Comparison of ENCODE assay signal across 8 cellular contexts in genomic region chr6:24910850-24911712, GRCh38. TPM values are rescaled to one million over a fixed set of nuclear protein-coding genes. Genes with fewer than 3 reads are reported as not detected.
DNase-seq lines count a peak whose midpoint lies in the region; ATAC-seq and TF ChIP-seq lines count a peak whose summit lies in the region.

No MANE protein-coding gene starts in this region.

- peak overlapping the region; percentile 92 to 99 (median 96) for H3K4me2 ChIP-seq in BLaER1 treated with 17β-estradiol and CSF1 and Interleukin-3, amounts not matched to agents 10 nM and 100 nM

- H3K4me3 ChIP-seq in BLaER1 treated with 17β-estradiol and CSF1 and Interleukin-3, amounts not matched to agents 10 nM and 100 nM: peak overlapping the region; percentile 65 to 80 (median 74)
- H3K4me3 ChIP-seq in esophagus muscularis mucosa: peak overlapping the region; percentile 60 to 69 (median 61)
- H3K4me3 ChIP-seq in mucosa of stomach (ENCODE audit: low read length): peak overlapping the region; percentile 40
- H3K4me3 ChIP-seq in suprapubic skin: peak overlapping the region; percentile 63

- intact Hi-C loops in esophagus muscularis mucosa (cut with DNase I): no loop called here

- peaks cover 0 to 9% (median 4%) of the 10 kb centered on the region in 11 experiments; a peak in 7 of 22 replicates for H3K9me3 ChIP-seq in BLaER1 treated with 17β-estradiol and CSF1 and Interleukin-3, amounts not matched to agents 10 nM and 100 nM (replicated peaks in 1 of 11)
- H3K9me3 ChIP-seq in esophagus muscularis mucosa (no peaks in the 10 kb centered on the region), mucosa of stomach (ENCODE audit: control insufficient read depth, low read length) (no peaks in the 10 kb centered on the region), suprapubic skin (no peaks in the 10 kb centered on the region)

- no peak for TF ChIP-seq CTCF in esophagus muscularis mucosa (IDR thresholded peaks at IDR 0.05)
- no peak for TF ChIP-seq CTCF in suprapubic skin (IDR thresholded peaks at IDR 0.05)

- H3K36me3 ChIP-seq in BLaER1 treated with 17β-estradiol and CSF1 and Interleukin-3, amounts not matched to agents 10 nM and 100 nM: peaks cover 0 to 31% (median 0%) of the 10 kb centered on the region in 11 experiments; a peak in 9 of 22 replicates
- H3K36me3 ChIP-seq in esophagus muscularis mucosa (no peaks in the 10 kb centered on the region), mucosa of stomach (ENCODE audit: control insufficient read depth, insufficient read depth, low read length) (no peaks in the 10 kb centered on the region), suprapubic skin (no peaks in the 10 kb centered on the region)

- TF ChIP-seq POLR2A in esophagus muscularis mucosa (IDR thresholded peaks at IDR 0.05; ENCODE audit: low read depth): no peak
- no peak for TF ChIP-seq POLR2A in suprapubic skin (IDR thresholded peaks at IDR 0.05)

- peaks cover 0 to 62% (median 0%) of the 10 kb centered on the region in 11 experiments; a peak in 4 of 22 replicates for H4K20me1 ChIP-seq in BLaER1 treated with 17β-estradiol and CSF1 and Interleukin-3, amounts not matched to agents 10 nM and 100 nM

- H3K27ac ChIP-seq in BLaER1 treated with 17β-estradiol and CSF1 and Interleukin-3, amounts not matched to agents 10 nM and 100 nM: peak overlapping the region; percentile 26 to 85 (median 74); a peak in 21 of 22 replicates
- H3K27ac ChIP-seq in esophagus muscularis mucosa (replicated peaks in 1 of 4) (peak overlapping the region; percentile 25 to 68 (median 64)), suprapubic skin (peak overlapping the region; percentile 67)

- ATAC-seq in GM21786 (IDR thresholded peaks at IDR 0.05; ENCODE audit: unreplicated experiment) (peak; percentile 15), GM18873 (IDR thresholded peaks at IDR 0.05; ENCODE audit: low FRiP score, unreplicated experiment) (no peak)

- H3K4me1 ChIP-seq in BLaER1 treated with 17β-estradiol and CSF1 and Interleukin-3, amounts not matched to agents 10 nM and 100 nM: peaks cover 57 to 81% (median 62%) of the 10 kb centered on the region in 10 experiments
- H3K4me1 ChIP-seq in esophagus muscularis mucosa: peaks cover 10 to 44% (median 38%) of the 10 kb centered on the region in 4 donors
- peaks cover 14% of the 10 kb centered on the region for H3K4me1 ChIP-seq in mucosa of stomach (ENCODE audit: control insufficient read depth, insufficient read depth, low read length)
- H3K4me1 ChIP-seq in suprapubic skin: peaks cover 37% of the 10 kb centered on the region

- H3K27me3 ChIP-seq in BLaER1 treated with 17β-estradiol and CSF1 and Interleukin-3, amounts not matched to agents 10 nM and 100 nM: no peaks in the 10 kb centered on the region
- H3K27me3 ChIP-seq in esophagus muscularis mucosa (peaks cover 0 to 47% (median 3%) of the 10 kb centered on the region in 4 donors), mucosa of stomach (ENCODE audit: control insufficient read depth, insufficient read depth, low read length) (peaks cover 39% of the 10 kb centered on the region), suprapubic skin (peaks cover 10% of the 10 kb centered on the region)

- TF ChIP-seq EP300 in esophagus muscularis mucosa (IDR thresholded peaks at IDR 0.05) (no peak), suprapubic skin (IDR thresholded peaks at IDR 0.05) (no peak)

- H3K9ac ChIP-seq in BLaER1 treated with 17β-estradiol and CSF1 and Interleukin-3, amounts not matched to agents 10 nM and 100 nM: peak overlapping the region; percentile 76 to 89 (median 82)
- peak overlapping the region; percentile 12 for H3K9ac ChIP-seq in mucosa of stomach (ENCODE audit: low read length)

- under 1% methylated on average over 37 of the region's 60 CpGs for WGBS in esophagus muscularis mucosa
- WGBS in suprapubic skin: under 1% methylated on average over 39 of the region's 60 CpGs

- DNase-seq in NCI-H2227 treated with DMSO at 0.1 percent for 48 hours (lab: John Stamatoyannopoulos, UW): peak; percentile 61
- peak; percentile 49 for DNase-seq in activated T-cell treated with anti-CD3 and anti-CD28 coated beads for 48 hours (ENCODE audit: low read depth)
- DNase-seq in esophagus muscularis mucosa (ENCODE audit: extremely low spot score): peak; percentile 90
- peak; percentile 77 to 80 for DNase-seq in suprapubic skin (ENCODE audit: low spot score in 2 of 2)

RNA-seq across cellular contexts. Expression of gene RIPOR2, which starts 24.7 kb away (rescaled TPM):
- 10 to 100 TPM in 1 of 4 donors, 1 to 10 TPM in 3; 2.6 to 14.4 (median 5.1) TPM for total RNA-seq in esophagus muscularis mucosa
- total RNA-seq in suprapubic skin: 10 to 100 TPM in 3 of 4 donors, 1 to 10 TPM in 1; 3.8 to 12.8 (median 11.4) TPM
